8 cellular contexts compared by ENCODE assay signal in genomic region chr12:122023339-122024131, GRCh38. TPM values are rescaled to one million over a fixed set of nuclear protein-coding genes. Genes with fewer than 3 reads are reported as not detected.
DNase-seq lines count a peak whose midpoint lies in the region; ATAC-seq lines count a peak whose summit lies in the region.

No MANE protein-coding gene starts in this region.

- peaks cover 2% of the 10 kb centered on the region for H3K9me3 Mint-ChIP-seq in stimulated activated effector memory CD8-positive, alpha-beta T cell treated with anti-CD3 and anti-CD28 coated beads, Interleukin-12 subunit alpha, Interleukin-12 subunit beta, amount 100 ng/mL, for 72 hours

- H3K27ac ChIP-seq in duodenal mucosa (ENCODE audit: low read depth, low read length): peak overlapping the region; percentile 56

- H3K27me3 ChIP-seq in duodenal mucosa (ENCODE audit: control insufficient read depth in 1 of 2, insufficient read depth in 2 of 2, low read length in 2 of 2): no peaks in the 10 kb centered on the region

- H3K4me1 ChIP-seq in duodenal mucosa (ENCODE audit: control insufficient read depth in 1 of 2, insufficient read depth in 2 of 2, low read length in 2 of 2): peaks cover 6 to 17% of the 10 kb centered on the region in 2 donors

- DNase-seq in DMS 273 treated with DMSO at 0.1 percent for 48 hours (lab: John Stamatoyannopoulos, UW): peak; percentile 84
- DNase-seq in HT-29 (ENCODE audit: low spot score): peak; percentile 54
- DNase-seq in SHP77 (lab: John Stamatoyannopoulos, UW): peak; percentile 80 to 83
- peak in 1 of 2 donors; percentile 54 for DNase-seq in left colon
- peak in 1 of 2 donors; percentile 54 for DNase-seq in stimulated activated effector memory CD8-positive, alpha-beta T cell treated with anti-CD3 and anti-CD28 coated beads, Interleukin-12 subunit alpha, Interleukin-12 subunit beta, amount 100 ng/mL, for 72 hours (ENCODE audit: low spot score in 2 of 2)
- no peak for DNase-seq in NK-92 treated with Interleukin-12 subunit alpha and Interleukin-12 subunit beta, amount 100 ng/mL, for 24 hours (lab: John Stamatoyannopoulos, UW)
- no peak for DNase-seq in cerebellar nuclear complex (lab: John Stamatoyannopoulos, UW)

- peak overlapping the region; percentile 67 to 69 for H3K4me3 ChIP-seq in duodenal mucosa (ENCODE audit: low read depth in 1 of 2, low read length in 2 of 2)

- H3K36me3 Mint-ChIP-seq in stimulated activated effector memory CD8-positive, alpha-beta T cell treated with anti-CD3 and anti-CD28 coated beads, Interleukin-12 subunit alpha, Interleukin-12 subunit beta, amount 100 ng/mL, for 72 hours: no peaks in the 10 kb centered on the region

- no peaks in the 10 kb centered on the region for H3K36me3 ChIP-seq in duodenal mucosa (ENCODE audit: control insufficient read depth in 1 of 2, insufficient read depth in 2 of 2, low read length in 2 of 2)

- H3K4me1 Mint-ChIP-seq in stimulated activated effector memory CD8-positive, alpha-beta T cell treated with anti-CD3 and anti-CD28 coated beads, Interleukin-12 subunit alpha, Interleukin-12 subunit beta, amount 100 ng/mL, for 72 hours: peaks cover 9% of the 10 kb centered on the region

- ATAC-seq in left colon: peak; percentile 57
- ATAC-seq in stimulated activated effector memory CD8-positive, alpha-beta T cell treated with anti-CD3 and anti-CD28 coated beads, Interleukin-12 subunit alpha, Interleukin-12 subunit beta, amount 100 ng/mL, for 72 hours: peak; percentile 14

- H3K27ac Mint-ChIP-seq in stimulated activated effector memory CD8-positive, alpha-beta T cell treated with anti-CD3 and anti-CD28 coated beads, Interleukin-12 subunit alpha, Interleukin-12 subunit beta, amount 100 ng/mL, for 72 hours: no peak overlapping the region

- H3K4me3 Mint-ChIP-seq in stimulated activated effector memory CD8-positive, alpha-beta T cell treated with anti-CD3 and anti-CD28 coated beads, Interleukin-12 subunit alpha, Interleukin-12 subunit beta, amount 100 ng/mL, for 72 hours: peak overlapping the region; percentile 69

- intact Hi-C loops in left colon (cut with DNase I, micrococcal nuclease): no loop called here

- H3K9me3 ChIP-seq in duodenal mucosa (ENCODE audit: control insufficient read depth in 1 of 2, low read length in 2 of 2): no peaks in the 10 kb centered on the region

- H3K9ac ChIP-seq in duodenal mucosa (ENCODE audit: low read depth in 1 of 2, low read length in 2 of 2): peak overlapping the region; percentile 64 to 68

RNA-seq across cellular contexts. Expression of gene BCL7A, which starts 1.9 kb away (rescaled TPM):
- total RNA-seq in HT-29 (2014; rRNA removed; shearing (Covaris generic)): 8.3 and 11.0 TPM in 2 replicates
- 1 to 10 TPM; 6.5 to 6.7 TPM for total RNA-seq in left colon

RNA-seq across cellular contexts. Expression of gene MLXIP, which starts 55.0 kb away (rescaled TPM):
- total RNA-seq in HT-29 (2014; rRNA removed; shearing (Covaris generic)): 22.8 and 31.3 TPM in 2 replicates
- total RNA-seq in left colon: 100 to 1,000 TPM; 125 to 175 TPM

Comparison
In these comparisons a context has a peak if more than half of its experiments do, and no peak if none do; other contexts are left out.
1. DNase-seq: peak in DMS 273 treated with DMSO at 0.1 percent for 48 hours (single experiment), HT-29 (single experiment) and SHP77 (2 of 2); none in NK-92 treated with Interleukin-12 subunit alpha and Interleukin-12 subunit beta, amount 100 ng/mL, for 24 hours (single experiment) and cerebellar nuclear complex (0 of 2).